ENCODE assay signal across 28 cellular contexts in genomic region chr5:179998485-179998884, GRCh38.
"Had no signal": no experiment of that assay in that cellular context is flagged by ENCODE, and none has a peak within 500 bp of the region (broad histone marks: within the 10 kb centered on the region; RNA-seq: fewer than 3 reads in every experiment).

No MANE protein-coding gene starts in this region.

- H3K4me1 ChIP-seq: colonic mucosa, esophagus muscularis mucosa, esophagus squamous epithelium, foreskin keratinocyte, gastroesophageal sphincter, heart left ventricle had no signal

- H3K4me3 ChIP-seq: colonic mucosa, coronary artery, dorsolateral prefrontal cortex, esophagus muscularis mucosa, esophagus squamous epithelium, gastrocnemius medialis, gastroesophageal sphincter, heart left ventricle had no signal

- FAIRE-seq: colon, endometrium, endothelial cell of umbilical vein, frontal cortex had no signal

- DNase-seq: colonic mucosa; cortex of kidney; dermis blood vessel endothelial cell; dorsolateral prefrontal cortex; effector CD4-positive, alpha-beta T cell; effector CD8-positive, alpha-beta T cell; effector memory CD4-positive, alpha-beta T cell; effector memory CD8-positive, alpha-beta T cell; endodermal cell; erythroblast; esophagus squamous epithelium; foreskin fibroblast; foreskin keratinocyte; foreskin melanocyte; gastrocnemius medialis; glutamatergic neuron; head of caudate nucleus; heart left ventricle had no signal

- H3K9me3 Mint-ChIP-seq: effector memory CD8-positive, alpha-beta T cell had no signal

- H3K36me3 ChIP-seq: colonic mucosa had no signal

- ATAC-seq: effector memory CD8-positive, alpha-beta T cell; esophagus mucosa; foreskin keratinocyte; gastrocnemius medialis; gastroesophageal sphincter; heart left ventricle had no signal

- H3K27ac ChIP-seq: colonic mucosa, coronary artery, dorsolateral prefrontal cortex, epithelial cell of prostate, esophagus muscularis mucosa, esophagus squamous epithelium, foreskin keratinocyte, gastrocnemius medialis, gastroesophageal sphincter, heart left ventricle had no signal

- H3K27me3 Mint-ChIP-seq: dendritic cell treated with granulocyte-macrophage colony-stimulating factor and Interleukin-4, amounts not matched to agents 40 ng/mL and 50 ng/mL, for 4 days; effector memory CD8-positive, alpha-beta T cell had no signal

- H3K27ac Mint-ChIP-seq: dendritic cell treated with granulocyte-macrophage colony-stimulating factor and Interleukin-4, amounts not matched to agents 40 ng/mL and 50 ng/mL, for 4 days; endodermal cell had no signal

- H3K4me3 Mint-ChIP-seq: dendritic cell treated with granulocyte-macrophage colony-stimulating factor and Interleukin-4, amounts not matched to agents 40 ng/mL and 50 ng/mL, for 4 days; effector memory CD8-positive, alpha-beta T cell; endodermal cell had no signal

- H3K9me3 ChIP-seq: colonic mucosa, gastroesophageal sphincter had no signal

- H3K27me3 ChIP-seq: colonic mucosa, dorsolateral prefrontal cortex, esophagus muscularis mucosa, esophagus squamous epithelium, foreskin keratinocyte, gastrocnemius medialis, gastroesophageal sphincter, heart left ventricle had no signal

- H3K4me1 Mint-ChIP-seq: endodermal cell had no signal
